ENCODE assay signal across 10 cellular contexts in the genomic region with DNA sequence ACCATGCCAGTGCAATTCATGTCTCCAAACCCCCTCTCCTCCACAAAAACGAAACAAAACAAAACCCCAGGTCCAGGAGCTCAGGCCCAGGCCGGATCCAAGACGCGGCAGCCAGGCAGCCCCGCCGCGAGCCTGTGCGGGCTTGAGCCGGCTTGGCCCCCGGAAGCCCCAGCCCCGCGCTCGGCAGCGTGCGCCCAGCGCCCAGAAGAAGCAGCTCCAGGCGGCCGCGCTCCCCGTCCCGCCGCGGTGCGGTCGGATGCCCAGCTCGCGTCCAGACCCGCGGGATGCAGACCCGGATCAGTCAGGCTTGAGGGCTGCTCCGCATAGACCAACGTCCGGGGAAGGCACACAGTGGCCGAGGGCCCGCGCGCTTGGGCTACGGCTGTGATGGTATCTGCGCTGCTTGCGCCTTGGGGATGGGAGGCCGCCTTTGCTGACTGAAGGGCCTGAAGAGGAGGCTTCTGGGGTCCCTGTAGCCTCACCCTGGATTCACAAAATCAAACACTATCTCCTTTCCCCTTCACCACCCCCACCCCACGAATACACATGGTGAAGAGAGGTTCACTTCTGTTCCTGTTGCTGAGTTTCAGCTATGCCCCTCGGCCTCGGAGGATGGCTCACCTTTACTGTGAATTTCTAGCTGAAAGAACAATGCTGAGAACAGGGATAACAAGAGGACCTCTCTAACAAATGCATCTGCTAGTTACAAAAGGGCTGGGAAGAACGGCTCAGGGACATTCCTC.
A peak's percentile ranks its signal among the peaks of the same experiment; 100 is the strongest.
DNase-seq lines count a peak whose midpoint lies in the region; ATAC-seq lines count a peak whose summit lies in the region.
"Had no signal": no experiment of that assay in that cellular context is flagged by ENCODE, and none has a peak within 500 bp of the region (broad histone marks: within the 10 kb centered on the region; RNA-seq: fewer than 3 reads in every experiment).

No MANE protein-coding gene starts in this region.

- no peak overlapping the region for H3K18ac ChIP-seq in mesendoderm (ENCODE audit: low read length)

- H2AK5ac ChIP-seq in mesendoderm (ENCODE audit: low read length) = no peak overlapping the region

- no peak overlapping the region for H3K4me2 ChIP-seq in mesendoderm (ENCODE audit: low read length)

- H3K27me3 ChIP-seq in mesendoderm (ENCODE audit: insufficient read depth, low read length, poor library complexity) = peaks cover 91% of the 10 kb centered on the region

- no peak overlapping the region for H3K4ac ChIP-seq in mesendoderm (ENCODE audit: low read depth, low read length)

- H3K4me3 ChIP-seq in mesendoderm (ENCODE audit: low read length) = no peak overlapping the region

- no peak overlapping the region for H3K27ac ChIP-seq in mesendoderm (ENCODE audit: low read depth, low read length)
- H3K27ac ChIP-seq: dorsolateral prefrontal cortex had no signal

- H4K8ac ChIP-seq in mesendoderm (ENCODE audit: low read depth, low read length) = no peak overlapping the region

- no peak overlapping the region for H2BK5ac ChIP-seq in mesendoderm (ENCODE audit: low read length)

- H4K5ac ChIP-seq in mesendoderm (ENCODE audit: low read length) = no peak overlapping the region

- no peak overlapping the region for H3K56ac ChIP-seq in mesendoderm (ENCODE audit: low read length)

- H3K79me1 ChIP-seq in mesendoderm (ENCODE audit: low read length) = no peaks in the 10 kb centered on the region

- H3K79me2 ChIP-seq in mesendoderm (ENCODE audit: control insufficient read depth, insufficient read depth, low read length) = no peaks in the 10 kb centered on the region

- H3K36me3 ChIP-seq in mesendoderm (ENCODE audit: control insufficient read depth, insufficient read depth, low read length) = no peaks in the 10 kb centered on the region

- H3K9ac ChIP-seq in mesendoderm (ENCODE audit: low read length) = no peak overlapping the region

- H2BK120ac ChIP-seq in mesendoderm (ENCODE audit: low read depth, low read length) = no peak overlapping the region

- ATAC-seq in Right ventricle myocardium inferior (peak; percentile 17), HG02763 (IDR thresholded peaks at IDR 0.05; ENCODE audit: unreplicated experiment) (no peak), HG03432 (IDR thresholded peaks at IDR 0.05; ENCODE audit: unreplicated experiment) (no peak)

- H3K23ac ChIP-seq in mesendoderm (ENCODE audit: low read length) = peak overlapping the region; percentile 80

- H3K4me1 ChIP-seq in mesendoderm (ENCODE audit: control insufficient read depth, low read depth, low read length) = peaks cover 3% of the 10 kb centered on the region

- no peak overlapping the region for H2BK15ac ChIP-seq in mesendoderm (replicated peaks; ENCODE audit: low read depth)

- WGBS in mesendoderm (ENCODE audit: extremely low coverage, insufficient coverage, low lambda C conversion rate) = no CpG with 5 or more reads among the region's 45 CpGs

- DNase-seq in Right ventricle myocardium inferior (ENCODE audit: missing footprints) = no peak
- no peak for DNase-seq in cardiac septum (ENCODE audit: low spot score)
- DNase-seq in dermis blood vessel endothelial cell = peak; percentile 45
- DNase-seq in mesendoderm = peak; percentile 40
- DNase-seq in NCI-H2081 treated with DMSO at 0.1 percent for 48 hours (lab: John Stamatoyannopoulos, UW) = no peak
- no peak for DNase-seq in mucosa of gallbladder (ENCODE audit: low spot score)
- DNase-seq: C1 segment of cervical spinal cord had no signal

- intact Hi-C loops in Right ventricle myocardium inferior (cut with DNase I) (no loop called here), cardiac septum (cut with DNase I) (loop anchor here (5.0 to 10.0 kb wide), 2 partner anchors 89 to 387 kb away; no protein-coding TSS in a partner anchor)

Comparison
In these comparisons a context has a peak if more than half of its experiments do, and no peak if none do; other contexts are left out.
1. DNase-seq: peak in dermis blood vessel endothelial cell (single experiment) and mesendoderm (single experiment); none in Right ventricle myocardium inferior (single experiment), cardiac septum (single experiment), NCI-H2081 treated with DMSO at 0.1 percent for 48 hours (single experiment) and mucosa of gallbladder (single experiment).